Comparison of ENCODE assay signal across 8 cellular contexts in the genomic region with DNA sequence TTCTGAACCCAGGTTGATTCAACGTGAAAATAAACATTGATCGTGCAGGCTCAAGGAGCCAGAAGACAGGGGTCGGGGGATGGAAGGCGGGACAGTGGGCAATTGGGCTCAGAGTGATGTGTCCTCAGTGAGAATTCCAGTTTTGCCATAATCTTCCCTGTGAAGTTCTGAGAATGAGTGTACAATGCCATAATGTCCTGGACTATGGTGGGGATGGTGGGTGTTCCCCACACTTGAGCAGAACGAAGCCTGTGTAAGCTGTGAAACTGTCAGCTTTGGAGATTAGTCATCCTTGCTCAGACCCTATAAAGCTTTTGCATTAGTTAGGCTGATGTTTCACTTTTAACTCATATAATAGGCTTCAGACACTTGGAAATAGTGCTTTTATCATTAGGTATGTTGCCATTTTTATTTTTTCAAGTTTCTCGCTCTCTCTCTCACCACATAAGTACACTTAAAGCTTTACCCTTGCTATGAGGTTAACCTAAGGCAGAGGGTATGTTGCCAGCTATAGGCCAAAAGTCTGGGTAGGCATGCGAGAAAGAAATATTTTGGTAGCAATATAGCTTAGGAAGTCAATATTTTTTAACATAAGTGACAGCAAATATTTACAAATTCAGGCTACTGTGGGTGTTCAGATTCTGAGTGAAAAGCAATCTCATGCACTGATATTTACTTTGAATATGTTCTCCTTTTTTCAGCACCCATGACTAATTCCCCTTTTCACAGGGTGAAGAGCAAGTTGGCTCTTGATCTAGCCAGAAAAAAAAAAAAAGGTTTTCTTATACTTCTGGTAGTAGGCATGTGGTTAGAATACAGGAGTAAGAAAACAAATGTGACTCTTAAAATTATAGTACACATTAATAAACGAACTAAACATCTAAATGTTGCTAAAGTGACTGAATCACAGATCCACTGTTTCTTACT. TPM values are rescaled to one million over a fixed set of nuclear protein-coding genes. Genes with fewer than 3 reads are reported as not detected.
DNase-seq lines count a peak whose midpoint lies in the region; ATAC-seq, FAIRE-seq and TF ChIP-seq lines count a peak whose summit lies in the region.

No MANE protein-coding gene starts in this region.

- no peaks in the 10 kb centered on the region for H3K27me3 ChIP-seq in bronchial epithelial cell (ENCODE audit: control insufficient read depth, insufficient read depth, low read length)

- ATAC-seq in GM21367 (IDR thresholded peaks at IDR 0.05; ENCODE audit: unreplicated experiment) (peak; percentile 73), HG03521 (IDR thresholded peaks at IDR 0.05; ENCODE audit: unreplicated experiment) (peak; percentile 69), Right ventricle myocardium superior (ENCODE audit: poor library complexity) (no peak)

- H3K4me3 ChIP-seq in bronchial epithelial cell (ENCODE audit: low read depth, low read length): no peak overlapping the region

- FAIRE-seq in bronchial epithelial cell (lab: Jason Lieb, UNC): no peak

- DNase-seq in GM13977 (ENCODE audit: low spot score) (peak; percentile 50), bronchial epithelial cell (ENCODE audit: low read depth) (peak; percentile 95), NCI-H187 treated with DMSO at 0.1 percent for 48 hours (lab: John Stamatoyannopoulos, UW) (no peak), Right ventricle myocardium superior (no peak), DMS153 (lab: John Stamatoyannopoulos, UW) (no peak), DMS 273 treated with DMSO at 0.1 percent for 48 hours (lab: John Stamatoyannopoulos, UW) (no peak)

- in situ Hi-C loops in GM13977 (cut with MboI; ENCODE audit: low pct_unique_long_range_greater_than_20kb, low sequenced_read_pairs, unreplicated experiment): no loop called here

- no peaks in the 10 kb centered on the region for H3K36me3 ChIP-seq in bronchial epithelial cell (ENCODE audit: control insufficient read depth, insufficient read depth, low read length)

- intact Hi-C loops in Right ventricle myocardium superior (cut with DNase I): no loop called here

- TF ChIP-seq CTCF in GM13977 (IDR thresholded peaks at IDR 0.05; ENCODE audit: extremely low read depth, insufficient read depth, missing control alignments) (no peak), bronchial epithelial cell (IDR thresholded peaks at IDR 0.05; ENCODE audit: insufficient read depth, low read length, severe bottlenecking) (no peak)

RNA-seq across cellular contexts. Expression of gene CDC42EP3, which starts 47.2 kb away (rescaled TPM):
- 8.7 and 10.5 TPM in 2 replicates for total RNA-seq in bronchial epithelial cell
- 75.3 TPM for total RNA-seq in Right ventricle myocardium superior

Comparison
In these comparisons a context has a peak if more than half of its experiments do, and no peak if none do; other contexts are left out.
1. DNase-seq: peak in GM13977 (single experiment) and bronchial epithelial cell (single experiment); none in NCI-H187 treated with DMSO at 0.1 percent for 48 hours (single experiment), Right ventricle myocardium superior (single experiment), DMS153 (single experiment) and DMS 273 treated with DMSO at 0.1 percent for 48 hours (single experiment).